ENCODE assay signal across 16 cellular contexts in genomic region chr7:101140746-101141382, GRCh38. TPM values are rescaled to one million over a fixed set of nuclear protein-coding genes. Genes with fewer than 3 reads are reported as not detected.
DNase-seq lines count a peak whose midpoint lies in the region; ATAC-seq, FAIRE-seq and TF ChIP-seq lines count a peak whose summit lies in the region.
"Had no signal": no experiment of that assay in that cellular context is flagged by ENCODE, and none has a peak within 500 bp of the region (broad histone marks: within the 10 kb centered on the region; RNA-seq: fewer than 3 reads in every experiment).

No MANE protein-coding gene starts in this region.

- no peak for FAIRE-seq in HepG2 (lab: Jason Lieb, UNC)
- FAIRE-seq in astrocyte (lab: Jason Lieb, UNC), result no peak
- FAIRE-seq: D721Med, pancreas had no signal

- POLR2A ChIA-PET in HepG2 (lab: Yijun Ruan, JAX), result interaction anchor here (0.6 to 1.7 kb wide), 4 partner anchors 14 to 108 kb away, joined by 3 to 9 read pairs (median 4); partner anchors contain the start of gene SERPINE1

- TF ChIP-seq EP300 in HepG2 (IDR thresholded peaks at IDR 0.05; ENCODE audit: low read depth in 2 of 2, low read length in 2 of 2) (no peak), HepG2 (CRISPR knock-in tag; IDR thresholded peaks at IDR 0.05; ENCODE audit: borderline replicate concordance) (no peak)

- H3K79me2 ChIP-seq in HepG2 (ENCODE audit: insufficient read depth, low read length) (no peaks in the 10 kb centered on the region), astrocyte (ENCODE audit: insufficient read depth, low read length) (no peaks in the 10 kb centered on the region)

- ATAC-seq in HepG2 (no peak), right lobe of liver (no peak), HG03457 (IDR thresholded peaks at IDR 0.05; ENCODE audit: unreplicated experiment) (no peak)
- ATAC-seq: heart right ventricle, mucosa of descending colon, pancreas had no signal

- CTCF ChIA-PET in HepG2 (lab: Yijun Ruan, JAX; ENCODE audit: low intra/inter-chr PET ratio, low total read pairs), result no interaction called here

- no peak for TF ChIP-seq POLR2A in HepG2 (IDR thresholded peaks at IDR 0.05; ENCODE audit: insufficient read depth in 1 of 2, low read depth in 2 of 2, low read length in 2 of 2)
- TF ChIP-seq POLR2A in right lobe of liver (IDR thresholded peaks at IDR 0.05), result no peak

- no TSS peak for BruUV-seq in HepG2 (replicated peaks; lab: Mats Ljungman, UMichigan)

- H3K4me3 Mint-ChIP-seq in astrocyte (ENCODE audit: unreplicated experiment), result peak overlapping the region; percentile 57
- H3K4me3 Mint-ChIP-seq: activated T-cell treated with anti-CD3 and anti-CD28 coated beads, Interleukin-2, amount 50 U/mL, for 24 hours had no signal

- peak overlapping the region; percentile 75 for H3K27ac Mint-ChIP-seq in astrocyte (ENCODE audit: unreplicated experiment)
- H3K27ac Mint-ChIP-seq: activated T-cell treated with anti-CD3 and anti-CD28 coated beads, Interleukin-2, amount 50 U/mL, for 24 hours had no signal

- no peak for DNase-seq in HepG2 (ENCODE audit: low spot score)
- DNase-seq in right lobe of liver, result no peak
- no peak for DNase-seq in astrocyte (ENCODE audit: low read depth)
- no peak for DNase-seq in HK-2 (ENCODE audit: unreplicated experiment)
- DNase-seq: activated CD4-positive, alpha-beta T cell treated with anti-CD3 and anti-CD28 coated beads for 4 hours; activated T-cell treated with anti-CD3 and anti-CD28 coated beads, Interleukin-2, amount 50 U/mL, for 24 hours; colonic mucosa; heart right ventricle; mucosa of descending colon; MV-4-11; pancreas; SHP77 treated with DMSO at 0.1 percent for 48 hours had no signal

- peaks cover 7% of the 10 kb centered on the region for H3K36me3 Mint-ChIP-seq in astrocyte (ENCODE audit: low read depth, unreplicated experiment)

- H3K4me1 Mint-ChIP-seq in astrocyte (ENCODE audit: low read depth, unreplicated experiment), result peaks cover 28% of the 10 kb centered on the region

- H3K4me2 ChIP-seq in HepG2 (ENCODE audit: low read depth, low read length), result no peak overlapping the region
- H3K4me2 ChIP-seq in astrocyte (ENCODE audit: low read length), result no peak overlapping the region
- no peak overlapping the region for H3K4me2 ChIP-seq in skeletal muscle satellite cell (ENCODE audit: low read length)

- H3K27me3 ChIP-seq in HepG2 (ENCODE audit: control insufficient read depth in 1 of 2, insufficient read depth in 2 of 2, low read length in 2 of 2) (0 out of 5 replicates have a peak, but pooled peaks cover 0 to under 1% of the 10 kb centered on the region in 2 experiments), right lobe of liver (no peaks in the 10 kb centered on the region), astrocyte (ENCODE audit: insufficient read depth, low read length) (peaks cover under 1% of the 10 kb centered on the region), skeletal muscle satellite cell (ENCODE audit: control insufficient read depth, insufficient read depth, low read length) (no peaks in the 10 kb centered on the region)
- H3K27me3 ChIP-seq: colonic mucosa had no signal

- H3K4me1 ChIP-seq in HepG2 (ENCODE audit: insufficient read depth, low read length) (peaks cover 23% of the 10 kb centered on the region), right lobe of liver (peaks cover 0 to 12% (median 7%) of the 10 kb centered on the region in 4 donors), astrocyte (ENCODE audit: insufficient read depth, low read length) (peaks cover 19% of the 10 kb centered on the region), skeletal muscle satellite cell (ENCODE audit: control insufficient read depth, insufficient read depth, low read length) (peaks cover 34% of the 10 kb centered on the region)

- H3K9me3 Mint-ChIP-seq in astrocyte (ENCODE audit: unreplicated experiment), result no peaks in the 10 kb centered on the region
- H3K9me3 Mint-ChIP-seq: activated T-cell treated with anti-CD3 and anti-CD28 coated beads, Interleukin-2, amount 50 U/mL, for 24 hours had no signal

- no peak overlapping the region for H3K27ac ChIP-seq in HepG2 (ENCODE audit: extremely low read length, insufficient read depth, low read length)
- H3K27ac ChIP-seq in right lobe of liver, result no peak overlapping the region
- H3K27ac ChIP-seq in astrocyte (ENCODE audit: low read depth, low read length), result no peak overlapping the region
- H3K27ac ChIP-seq: colonic mucosa, heart right ventricle, pancreas had no signal

- H4K20me1 ChIP-seq in HepG2 (ENCODE audit: insufficient read depth, low read length), result peaks cover 15% of the 10 kb centered on the region; the same call in 1 of the 2 replicates
- peaks cover 22% of the 10 kb centered on the region for H4K20me1 ChIP-seq in astrocyte (ENCODE audit: insufficient read depth, low read length)

- no peak for TF ChIP-seq CTCF in HepG2 (CRISPR knock-in tag; IDR thresholded peaks at IDR 0.05)
- TF ChIP-seq CTCF in right lobe of liver (IDR thresholded peaks at IDR 0.05), result no peak
- no peak for TF ChIP-seq CTCF in astrocyte (IDR thresholded peaks at IDR 0.05; ENCODE audit: insufficient read depth, low read depth, low read length)

- H3K9me3 ChIP-seq in HepG2 (ENCODE audit: low read length) (no peaks in the 10 kb centered on the region), right lobe of liver (no peaks in the 10 kb centered on the region), astrocyte (ENCODE audit: insufficient read depth, low read depth, low read length) (no peaks in the 10 kb centered on the region), skeletal muscle satellite cell (replicated peaks; ENCODE audit: low read length) (no peaks in the 10 kb centered on the region)
- H3K9me3 ChIP-seq: colonic mucosa, heart right ventricle, mucosa of descending colon, pancreas had no signal

- in situ Hi-C loops in HepG2 (cut with HindIII; ENCODE audit: extremely low pct_ligation_motif_present, low pct_unique_long_range_greater_than_20kb), result loop anchor here (5.0 kb wide), 2 partner anchors 51 to 151 kb away; no protein-coding TSS in a partner anchor

- no peak overlapping the region for H3K4me3 ChIP-seq in HepG2 (replicated peaks in 1 of 3; ENCODE audit: insufficient read depth in 1 of 3, low read depth in 2 of 3, low read length in 3 of 3)
- H3K4me3 ChIP-seq in right lobe of liver, result no peak overlapping the region
- H3K4me3 ChIP-seq in astrocyte (ENCODE audit: insufficient read depth, low read depth, low read length), result no peak overlapping the region
- no peak overlapping the region for H3K4me3 ChIP-seq in skeletal muscle satellite cell (ENCODE audit: low read length)
- H3K4me3 ChIP-seq: colonic mucosa, heart right ventricle, mucosa of descending colon, pancreas had no signal

- H3K9ac ChIP-seq in HepG2 (ENCODE audit: insufficient read depth, low read depth, low read length), result no peak overlapping the region
- no peak overlapping the region for H3K9ac ChIP-seq in astrocyte (ENCODE audit: low read length)
- H3K9ac ChIP-seq in skeletal muscle satellite cell (ENCODE audit: low read depth, low read length), result peak overlapping the region; percentile 19

- no peak for TF ChIP-seq RAD21 in HepG2 (CRISPR knock-in tag; IDR thresholded peaks at IDR 0.05)

- H3K36me3 ChIP-seq in HepG2 (replicated peaks in 1 of 2; ENCODE audit: control insufficient read depth in 1 of 2, insufficient read depth in 2 of 2, low read length in 2 of 2) (peaks cover 3 to 13% of the 10 kb centered on the region in 2 experiments; a peak in 4 of 5 replicates), right lobe of liver (peaks cover 0 to 6% (median 3%) of the 10 kb centered on the region in 4 donors), astrocyte (ENCODE audit: insufficient read depth, low read length) (peaks cover 17% of the 10 kb centered on the region), skeletal muscle satellite cell (ENCODE audit: insufficient read depth, low read length) (peaks cover 15% of the 10 kb centered on the region)
- H3K36me3 ChIP-seq: colonic mucosa, pancreas had no signal

- intact Hi-C loops in HepG2 (cut with micrococcal nuclease; ENCODE audit: unreplicated experiment), result no loop called here
- intact Hi-C loops in right lobe of liver (cut with DNase I), result loop anchor here (10.0 kb wide), 1 partner anchor 54 kb away; no protein-coding TSS in a partner anchor

- H2AFZ ChIP-seq in HepG2 (ENCODE audit: low read length) (no peak overlapping the region), astrocyte (ENCODE audit: low read depth, low read length) (no peak overlapping the region)

- WGBS in HepG2 (ENCODE audit: low lambda C conversion rate), result 34% methylated on average over 4 of the region's 4 CpGs
- 63% methylated on average over 4 of the region's 4 CpGs for WGBS in right lobe of liver (ENCODE audit: insufficient coverage, low coverage, low lambda C conversion rate, missing lambda C conversion rate)

- H3K27me3 Mint-ChIP-seq in astrocyte (ENCODE audit: low read depth, unreplicated experiment), result peaks cover 1% of the 10 kb centered on the region

RNA-seq across cellular contexts. Expression of gene AP1S1, which starts 13.4 kb away (rescaled TPM):
- total RNA-seq in HepG2 (2016; rRNA removed; fragmentation: Illumina TruSeq; extraction: Trizol) (57.5 and 77.9 TPM in 2 replicates), right lobe of liver (10 to 100 TPM; 24.0 to 56.5 (median 26.4) TPM), astrocyte (172 and 181 TPM in 2 replicates)
- 12.5 and 16.2 TPM in 2 replicates for total RNA-seq in HepG2 (2016; cell fraction: cytosol; rRNA removed; fragmentation: Illumina TruSeq; extraction: Trizol; ENCODE audit: low read depth)
- total RNA-seq in HepG2 (2016; cell fraction: insoluble cytoplasmic fraction; rRNA removed; fragmentation: Illumina TruSeq; extraction: Trizol), result 61.5 and 77.2 TPM in 2 replicates
- 27.8 and 28.9 TPM in 2 replicates for total RNA-seq in HepG2 (2016; cell fraction: membrane; rRNA removed; fragmentation: Illumina TruSeq; extraction: Trizol)
- 21.6 and 22.0 TPM in 2 replicates for total RNA-seq in HepG2 (2016; cell fraction: nucleus; rRNA removed; fragmentation: Illumina TruSeq; extraction: Trizol)
- 65.2 and 68.1 TPM in 2 replicates for polyA plus RNA-seq in HepG2 (2011; rRNA removed)
- polyA plus RNA-seq in HepG2 (2011; cell fraction: cytosol; rRNA removed), result 72.3 and 73.9 TPM in 2 replicates
- 36.3 and 39.1 TPM in 2 replicates for polyA plus RNA-seq in HepG2 (2011; cell fraction: nucleus; rRNA removed)
- 37.2 and 44.1 TPM in 2 replicates for polyA plus RNA-seq in HepG2 (2012)
- 12.3 and 17.5 TPM in 2 replicates for polyA plus RNA-seq in HepG2 (2016; cell fraction: cytosol; fragmentation: Illumina TruSeq; extraction: Trizol; ENCODE audit: low read depth)
- 79.7 and 84.4 TPM in 2 replicates for polyA plus RNA-seq in HepG2 (2016; cell fraction: insoluble cytoplasmic fraction; fragmentation: Illumina TruSeq; extraction: Trizol; ENCODE audit: low read depth)
- polyA plus RNA-seq in HepG2 (2016; cell fraction: membrane; fragmentation: Illumina TruSeq; extraction: Trizol; ENCODE audit: low read depth), result 20.4 and 24.4 TPM in 2 replicates
- polyA plus RNA-seq in HepG2 (2016; cell fraction: nucleus; fragmentation: Illumina TruSeq; extraction: Trizol; ENCODE audit: insufficient read depth, low read depth), result 37.5 and 48.7 TPM in 2 replicates
- polyA minus RNA-seq in HepG2 (2011; rRNA and poly(A)+ RNA removed; ENCODE audit: low replicate concordance), result 27.0 and 72.1 TPM in 2 replicates
- polyA minus RNA-seq in HepG2 (2011; cell fraction: cytosol; rRNA and poly(A)+ RNA removed), result 13.5 and 15.9 TPM in 2 replicates
- polyA minus RNA-seq in HepG2 (2011; cell fraction: nucleus; rRNA and poly(A)+ RNA removed), result 6.6 and 8.1 TPM in 2 replicates
- total RNA-seq in skeletal muscle satellite cell (2012; rRNA removed), result 160 and 168 TPM in 2 replicates

RNA-seq across cellular contexts. Expression of gene SERPINE1, which starts 14.0 kb away (rescaled TPM):
- total RNA-seq in HepG2 (2016; rRNA removed; fragmentation: Illumina TruSeq; extraction: Trizol) (9.2 and 21.2 TPM in 2 replicates), right lobe of liver (100 to 1,000 TPM in 3 of 6 experiments, 10 to 100 TPM in 2, 1 to 10 TPM in 1; 5.4 to 497 (median 98.6) TPM), astrocyte (1,303 and 1,496 TPM in 2 replicates)
- 3.3 and 3.6 TPM in 2 replicates for total RNA-seq in HepG2 (2016; cell fraction: cytosol; rRNA removed; fragmentation: Illumina TruSeq; extraction: Trizol; ENCODE audit: low read depth)
- 8.0 and 21.0 TPM in 2 replicates for total RNA-seq in HepG2 (2016; cell fraction: insoluble cytoplasmic fraction; rRNA removed; fragmentation: Illumina TruSeq; extraction: Trizol)
- 8.0 and 9.1 TPM in 2 replicates for total RNA-seq in HepG2 (2016; cell fraction: membrane; rRNA removed; fragmentation: Illumina TruSeq; extraction: Trizol)
- total RNA-seq in HepG2 (2016; cell fraction: nucleus; rRNA removed; fragmentation: Illumina TruSeq; extraction: Trizol), result 18.0 and 20.9 TPM in 2 replicates
- polyA plus RNA-seq in HepG2 (2011; rRNA removed), result 1,576 and 2,365 TPM in 2 replicates
- polyA plus RNA-seq in HepG2 (2011; cell fraction: cytosol; rRNA removed), result 1,491 and 1,809 TPM in 2 replicates
- polyA plus RNA-seq in HepG2 (2011; cell fraction: nucleus; rRNA removed), result 562 and 817 TPM in 2 replicates
- polyA plus RNA-seq in HepG2 (2012), result 545 and 706 TPM in 2 replicates
- 3.7 and 4.4 TPM in 2 replicates for polyA plus RNA-seq in HepG2 (2016; cell fraction: cytosol; fragmentation: Illumina TruSeq; extraction: Trizol; ENCODE audit: low read depth)
- polyA plus RNA-seq in HepG2 (2016; cell fraction: insoluble cytoplasmic fraction; fragmentation: Illumina TruSeq; extraction: Trizol; ENCODE audit: low read depth), result 9.1 and 11.4 TPM in 2 replicates
- 6.1 and 6.8 TPM in 2 replicates for polyA plus RNA-seq in HepG2 (2016; cell fraction: membrane; fragmentation: Illumina TruSeq; extraction: Trizol; ENCODE audit: low read depth)
- 38.3 and 38.7 TPM in 2 replicates for polyA plus RNA-seq in HepG2 (2016; cell fraction: nucleus; fragmentation: Illumina TruSeq; extraction: Trizol; ENCODE audit: insufficient read depth, low read depth)
- polyA minus RNA-seq in HepG2 (2011; rRNA and poly(A)+ RNA removed; ENCODE audit: low replicate concordance), result 6.3 and 1,949 TPM in 2 replicates
- 904 and 1,305 TPM in 2 replicates for polyA minus RNA-seq in HepG2 (2011; cell fraction: cytosol; rRNA and poly(A)+ RNA removed)
- polyA minus RNA-seq in HepG2 (2011; cell fraction: nucleus; rRNA and poly(A)+ RNA removed), result 242 and 430 TPM in 2 replicates
- 1,333 and 2,370 TPM in 2 replicates for total RNA-seq in skeletal muscle satellite cell (2012; rRNA removed)

RNA-seq across cellular contexts. Expression of gene VGF, which starts 24.5 kb away (rescaled TPM):
- 0.10 and 0.46 TPM in 2 replicates for total RNA-seq in HepG2 (2016; rRNA removed; fragmentation: Illumina TruSeq; extraction: Trizol)
- 0.18 TPM in 1 of 2 replicates, not detected in the other for total RNA-seq in HepG2 (2016; cell fraction: cytosol; rRNA removed; fragmentation: Illumina TruSeq; extraction: Trizol; ENCODE audit: low read depth)
- 0.52 TPM in 1 of 2 replicates, not detected in the other for total RNA-seq in HepG2 (2016; cell fraction: insoluble cytoplasmic fraction; rRNA removed; fragmentation: Illumina TruSeq; extraction: Trizol)
- total RNA-seq in HepG2 (2016; cell fraction: membrane; rRNA removed; fragmentation: Illumina TruSeq; extraction: Trizol), result 0.10 and 0.15 TPM in 2 replicates
- 0.44 and 0.78 TPM in 2 replicates for total RNA-seq in HepG2 (2016; cell fraction: nucleus; rRNA removed; fragmentation: Illumina TruSeq; extraction: Trizol)
- 0.12 and 0.21 TPM in 2 replicates for polyA plus RNA-seq in HepG2 (2011; rRNA removed)
- polyA plus RNA-seq in HepG2 (2011; cell fraction: cytosol; rRNA removed), result 0.12 and 0.23 TPM in 2 replicates
- polyA plus RNA-seq in HepG2 (2011; cell fraction: nucleus; rRNA removed), result 0.40 and 0.96 TPM in 2 replicates
- 0.09 and 0.31 TPM in 2 replicates for polyA plus RNA-seq in HepG2 (2012)
- polyA plus RNA-seq in HepG2 (2016; cell fraction: cytosol; fragmentation: Illumina TruSeq; extraction: Trizol; ENCODE audit: low read depth), result 0.06 and 0.09 TPM in 2 replicates
- 0.15 and 0.16 TPM in 2 replicates for polyA plus RNA-seq in HepG2 (2016; cell fraction: insoluble cytoplasmic fraction; fragmentation: Illumina TruSeq; extraction: Trizol; ENCODE audit: low read depth)
- 0.08 TPM in 1 of 2 replicates, not detected in the other for polyA plus RNA-seq in HepG2 (2016; cell fraction: membrane; fragmentation: Illumina TruSeq; extraction: Trizol; ENCODE audit: low read depth)
- polyA plus RNA-seq in HepG2 (2016; cell fraction: nucleus; fragmentation: Illumina TruSeq; extraction: Trizol; ENCODE audit: insufficient read depth, low read depth), result 0.99 and 1.4 TPM in 2 replicates
- polyA minus RNA-seq in HepG2 (2011; rRNA and poly(A)+ RNA removed; ENCODE audit: low replicate concordance), result 0.14 and 0.16 TPM in 2 replicates
- polyA minus RNA-seq in HepG2 (2011; cell fraction: cytosol; rRNA and poly(A)+ RNA removed), result 0.69 and 0.88 TPM in 2 replicates
- not detected in 2 replicates for polyA minus RNA-seq in HepG2 (2011; cell fraction: nucleus; rRNA and poly(A)+ RNA removed)
- total RNA-seq in right lobe of liver, result not detected
- total RNA-seq in astrocyte, result 40.5 and 51.8 TPM in 2 replicates
- total RNA-seq in skeletal muscle satellite cell (2012; rRNA removed), result 0.22 and 2.8 TPM in 2 replicates
- total RNA-seq: heart right ventricle had no signal

RNA-seq across cellular contexts. Expression of gene NAT16, which starts 39.2 kb away (rescaled TPM):
- total RNA-seq in HepG2 (2016; rRNA removed; fragmentation: Illumina TruSeq; extraction: Trizol), result not detected in 2 replicates
- total RNA-seq in HepG2 (2016; cell fraction: cytosol; rRNA removed; fragmentation: Illumina TruSeq; extraction: Trizol; ENCODE audit: low read depth), result not detected in 2 replicates
- not detected in 2 replicates for total RNA-seq in HepG2 (2016; cell fraction: insoluble cytoplasmic fraction; rRNA removed; fragmentation: Illumina TruSeq; extraction: Trizol)
- not detected in 2 replicates for total RNA-seq in HepG2 (2016; cell fraction: membrane; rRNA removed; fragmentation: Illumina TruSeq; extraction: Trizol)
- not detected in 2 replicates for total RNA-seq in HepG2 (2016; cell fraction: nucleus; rRNA removed; fragmentation: Illumina TruSeq; extraction: Trizol)
- 0.04 TPM in 1 of 2 replicates, not detected in the other for polyA plus RNA-seq in HepG2 (2011; rRNA removed)
- polyA plus RNA-seq in HepG2 (2011; cell fraction: cytosol; rRNA removed), result 0.04 and 0.05 TPM in 2 replicates
- 0.24 and 0.34 TPM in 2 replicates for polyA plus RNA-seq in HepG2 (2011; cell fraction: nucleus; rRNA removed)
- polyA plus RNA-seq in HepG2 (2012), result 0.12 TPM in 1 of 2 replicates, not detected in the other
- polyA plus RNA-seq in HepG2 (2016; cell fraction: cytosol; fragmentation: Illumina TruSeq; extraction: Trizol; ENCODE audit: low read depth), result not detected in 2 replicates
- polyA plus RNA-seq in HepG2 (2016; cell fraction: insoluble cytoplasmic fraction; fragmentation: Illumina TruSeq; extraction: Trizol; ENCODE audit: low read depth), result not detected in 2 replicates
- polyA plus RNA-seq in HepG2 (2016; cell fraction: membrane; fragmentation: Illumina TruSeq; extraction: Trizol; ENCODE audit: low read depth), result not detected in 2 replicates
- not detected in 2 replicates for polyA plus RNA-seq in HepG2 (2016; cell fraction: nucleus; fragmentation: Illumina TruSeq; extraction: Trizol; ENCODE audit: insufficient read depth, low read depth)
- not detected in 2 replicates for polyA minus RNA-seq in HepG2 (2011; rRNA and poly(A)+ RNA removed; ENCODE audit: low replicate concordance)
- polyA minus RNA-seq in HepG2 (2011; cell fraction: cytosol; rRNA and poly(A)+ RNA removed), result not detected in 2 replicates
- not detected in 2 replicates for polyA minus RNA-seq in HepG2 (2011; cell fraction: nucleus; rRNA and poly(A)+ RNA removed)
- not detected for total RNA-seq in right lobe of liver
- total RNA-seq in astrocyte, result 0.16 TPM in 1 of 2 replicates, not detected in the other
- not detected in 2 replicates for total RNA-seq in skeletal muscle satellite cell (2012; rRNA removed)
- total RNA-seq: colonic mucosa, heart right ventricle, mucosa of descending colon had no signal
- polyA plus RNA-seq: esophagus, heart right ventricle had no signal

RNA-seq across cellular contexts. Expression of gene TRIM56, which starts 55.6 kb away (rescaled TPM):
- 7.1 and 8.1 TPM in 2 replicates for total RNA-seq in HepG2 (2016; rRNA removed; fragmentation: Illumina TruSeq; extraction: Trizol)
- 0.51 and 0.88 TPM in 2 replicates for total RNA-seq in HepG2 (2016; cell fraction: cytosol; rRNA removed; fragmentation: Illumina TruSeq; extraction: Trizol; ENCODE audit: low read depth)
- total RNA-seq in HepG2 (2016; cell fraction: insoluble cytoplasmic fraction; rRNA removed; fragmentation: Illumina TruSeq; extraction: Trizol), result 7.1 and 7.5 TPM in 2 replicates
- total RNA-seq in HepG2 (2016; cell fraction: membrane; rRNA removed; fragmentation: Illumina TruSeq; extraction: Trizol), result 2.1 and 2.7 TPM in 2 replicates
- 5.7 and 8.6 TPM in 2 replicates for total RNA-seq in HepG2 (2016; cell fraction: nucleus; rRNA removed; fragmentation: Illumina TruSeq; extraction: Trizol)
- 3.0 and 3.2 TPM in 2 replicates for polyA plus RNA-seq in HepG2 (2011; rRNA removed)
- polyA plus RNA-seq in HepG2 (2011; cell fraction: cytosol; rRNA removed), result 1.3 and 1.8 TPM in 2 replicates
- 10.1 and 11.0 TPM in 2 replicates for polyA plus RNA-seq in HepG2 (2011; cell fraction: nucleus; rRNA removed)
- polyA plus RNA-seq in HepG2 (2012), result 9.5 and 9.7 TPM in 2 replicates
- 0.27 and 0.32 TPM in 2 replicates for polyA plus RNA-seq in HepG2 (2016; cell fraction: cytosol; fragmentation: Illumina TruSeq; extraction: Trizol; ENCODE audit: low read depth)
- polyA plus RNA-seq in HepG2 (2016; cell fraction: insoluble cytoplasmic fraction; fragmentation: Illumina TruSeq; extraction: Trizol; ENCODE audit: low read depth), result 2.6 and 3.8 TPM in 2 replicates
- polyA plus RNA-seq in HepG2 (2016; cell fraction: membrane; fragmentation: Illumina TruSeq; extraction: Trizol; ENCODE audit: low read depth), result 0.63 and 0.71 TPM in 2 replicates
- 10.0 and 15.0 TPM in 2 replicates for polyA plus RNA-seq in HepG2 (2016; cell fraction: nucleus; fragmentation: Illumina TruSeq; extraction: Trizol; ENCODE audit: insufficient read depth, low read depth)
- 14.7 and 16.6 TPM in 2 replicates for polyA minus RNA-seq in HepG2 (2011; rRNA and poly(A)+ RNA removed; ENCODE audit: low replicate concordance)
- 3.3 and 5.4 TPM in 2 replicates for polyA minus RNA-seq in HepG2 (2011; cell fraction: cytosol; rRNA and poly(A)+ RNA removed)
- 8.6 and 9.3 TPM in 2 replicates for polyA minus RNA-seq in HepG2 (2011; cell fraction: nucleus; rRNA and poly(A)+ RNA removed)
- total RNA-seq in right lobe of liver, result 10 to 100 TPM in 5 of 6 experiments, 1 to 10 TPM in 1; 9.2 to 19.7 (median 17.6) TPM
- 24.2 and 24.4 TPM in 2 replicates for total RNA-seq in astrocyte
- total RNA-seq in skeletal muscle satellite cell (2012; rRNA removed), result 8.3 and 8.4 TPM in 2 replicates

Comparison
In these comparisons a context has a peak if more than half of its experiments do, and no peak if none do; other contexts are left out.
1. RNA of gene VGF, which starts 24.5 kb away (total RNA-seq): 40.5 to 51.8 TPM in astrocyte; 0.10 to 0.78 TPM in HepG2 and not detected in right lobe of liver; every median in the first group is over 10 times any median in the second.